ENCODE assay signal across 8 cellular contexts in genomic region chr19:12035220-12036172, GRCh38. TPM values are rescaled to one million over a fixed set of nuclear protein-coding genes. Genes with fewer than 3 reads are reported as not detected.
DNase-seq lines count a peak whose midpoint lies in the region; ATAC-seq and TF ChIP-seq lines count a peak whose summit lies in the region.

TSS of gene ZNF433 (minus strand) at chr19:12035679. CDS start at chr19:12035539, 140 bp downstream.

- no peaks in the 10 kb centered on the region for H3K27me3 ChIP-seq in colonic mucosa
- no peaks in the 10 kb centered on the region for H3K27me3 ChIP-seq in kidney epithelial cell (ENCODE audit: control insufficient read depth, insufficient read depth, low read length)

- peak within 1 kb of the TSS; percentile 86 to 94 for H3K9ac ChIP-seq in colonic mucosa (ENCODE audit: low read depth in 2 of 2, low read length in 2 of 2)

- peak; percentile 97 for ATAC-seq in HG02623 (IDR thresholded peaks at IDR 0.05; ENCODE audit: unreplicated experiment)

- H3K27ac ChIP-seq in colonic mucosa = peak within 1 kb of the TSS; percentile 72

- no peaks in the 10 kb centered on the region for H3K36me3 ChIP-seq in colonic mucosa
- no peaks in the 10 kb centered on the region for H3K36me3 ChIP-seq in kidney epithelial cell (ENCODE audit: control insufficient read depth, insufficient read depth, low read length)

- H3K4me3 ChIP-seq in colonic mucosa = peak within 1 kb of the TSS; percentile 98
- peak within 1 kb of the TSS; percentile 85 for H3K4me3 ChIP-seq in kidney epithelial cell (ENCODE audit: low read depth, low read length)

- intact Hi-C loops in colonic mucosa (cut with DNase I) = no loop called here

- DNase-seq in GM03348 (ENCODE audit: low spot score) (peak; percentile 99), NCI-H2227 (lab: John Stamatoyannopoulos, UW; ENCODE audit: unreplicated experiment) (peak; percentile 84), colonic mucosa (peak; percentile 99), kidney epithelial cell (ENCODE audit: low read depth) (peak; percentile 23), NCI-H524 treated with DMSO at 0.1 percent for 48 hours (lab: John Stamatoyannopoulos, UW) (no peak)
- DNase-seq in activated CD4-positive, alpha-beta T cell treated with anti-CD3 and anti-CD28 coated beads for 48 hours = peak; percentile 87
- peak; percentile 74 for DNase-seq in stimulated activated CD4-positive, alpha-beta T cell treated with anti-CD3 and anti-CD28 coated beads, Interleukin-12 subunit alpha, Interleukin-12 subunit beta, amount 100 ng/mL, for 4 hours

- H3K4me1 ChIP-seq in colonic mucosa = no peaks in the 10 kb centered on the region

- TF ChIP-seq CTCF in colonic mucosa (IDR thresholded peaks at IDR 0.05) (no peak), kidney epithelial cell (IDR thresholded peaks at IDR 0.05; ENCODE audit: insufficient read depth, low read length, poor library complexity, severe bottlenecking) (no peak)

- H3K9me3 ChIP-seq in colonic mucosa = no peaks in the 10 kb centered on the region

RNA-seq across cellular contexts. Expression of gene ZNF433, which starts in this region (rescaled TPM):
- total RNA-seq in colonic mucosa (1 to 10 TPM; 2.0 to 3.5 TPM), kidney epithelial cell (3.2 and 10.3 TPM in 2 replicates)
